Comparison of ENCODE assay signal across 20 cellular contexts in the genomic region with DNA sequence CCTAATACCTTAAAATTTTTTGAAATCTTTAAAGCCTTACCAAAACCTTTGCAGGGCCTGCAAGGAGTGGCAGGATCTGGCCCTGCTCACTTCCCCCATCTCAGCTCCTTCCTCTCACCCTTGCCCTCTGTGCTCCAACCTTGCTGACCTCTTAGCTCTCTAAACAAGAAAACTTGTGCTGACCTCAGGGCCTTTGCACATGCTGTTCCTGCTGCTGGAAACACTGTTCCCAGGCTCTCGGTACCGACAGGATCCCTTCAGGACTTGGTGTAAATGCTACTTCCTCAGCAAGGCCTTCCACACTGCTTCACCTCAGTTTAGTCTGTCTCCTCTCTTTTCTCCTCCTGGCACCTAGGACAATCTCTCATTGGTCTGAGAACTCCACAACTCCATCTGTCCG.
"Had no signal": no experiment of that assay in that cellular context is flagged by ENCODE, and none has a peak within 500 bp of the region (broad histone marks: within the 10 kb centered on the region; RNA-seq: fewer than 3 reads in every experiment).

No MANE protein-coding gene starts in this region.

- H3K4me3 ChIP-seq: SJCRH30 had no signal

- H3K36me3 ChIP-seq: SJCRH30 had no signal

- H3K9me3 ChIP-seq: SJCRH30 had no signal

- FAIRE-seq: RCC 7860 had no signal

- H3K9ac ChIP-seq: KMS-11 had no signal

- DNase-seq: IMR-90, Kasumi-1, MM.1S, NCI-H1092 treated with DMSO at 0.1 percent for 48 hours, NCI-H1436, NCI-H187, NCI-H2029, NCI-H2081 treated with DMSO at 0.1 percent for 48 hours, NCI-H2171, NCI-H226, NCI-H446, NCI-H510A, NCI-H524 treated with DMSO at 0.1 percent for 48 hours, NCI-H69, NCI-H774, RPMI8226, SHP77, SJCRH30 had no signal

- H3K4me1 ChIP-seq: SJCRH30 had no signal

- H3K4me2 ChIP-seq: KMS-11 had no signal

- H3K27ac ChIP-seq: KMS-11, SJCRH30 had no signal
